In genomic region chr3:186754006-186754405, GRCh38 we compare ENCODE assay signal across 38 cellular contexts. TPM values are rescaled to one million over a fixed set of nuclear protein-coding genes. Genes with fewer than 3 reads are reported as not detected.
DNase-seq lines count a peak whose midpoint lies in the region; ATAC-seq and TF ChIP-seq lines count a peak whose summit lies in the region.
"Had no signal": no experiment of that assay in that cellular context is flagged by ENCODE, and none has a peak within 500 bp of the region (broad histone marks: within the 10 kb centered on the region; RNA-seq: fewer than 3 reads in every experiment).

No MANE protein-coding gene starts in this region.

- no peaks in the 10 kb centered on the region for H3K36me3 ChIP-seq in breast epithelium
- H3K36me3 ChIP-seq: left ventricle myocardium inferior, neutrophil, right atrium auricular region, SJSA1, WERI-Rb-1 had no signal

- no peaks in the 10 kb centered on the region for H3K27me3 Mint-ChIP-seq in MCF 10A (ENCODE audit: insufficient read depth, unreplicated experiment)

- no peak overlapping the region for H3K27ac ChIP-seq in breast epithelium
- H3K27ac ChIP-seq: left ventricle myocardium inferior, neutrophil, right atrium auricular region, WERI-Rb-1 had no signal

- no peaks in the 10 kb centered on the region for H3K36me3 Mint-ChIP-seq in MCF 10A (ENCODE audit: insufficient read depth, unreplicated experiment)
- H3K36me3 Mint-ChIP-seq: activated naive CD8-positive, alpha-beta T cell treated with anti-CD3 and anti-CD28 coated beads, Interleukin-2, amount 10 ng/mL, durations not matched to agents 7 days and 5 days had no signal

- TF ChIP-seq POLR2A in breast epithelium (IDR thresholded peaks at IDR 0.05): no peak

- no peaks in the 10 kb centered on the region for H3K9me3 Mint-ChIP-seq in MCF 10A (ENCODE audit: unreplicated experiment)
- H3K9me3 Mint-ChIP-seq: activated naive CD8-positive, alpha-beta T cell treated with anti-CD3 and anti-CD28 coated beads, Interleukin-2, amount 10 ng/mL, durations not matched to agents 7 days and 5 days; central memory CD8-positive, alpha-beta T cell had no signal

- POLR2A ChIA-PET in MCF 10A (lab: Yijun Ruan, JAX): interaction anchor here (0.6 to 7.4 kb wide), 8 partner anchors 15 to 184 kb away, joined by 3 to 82 read pairs (median 4); partner anchors contain the start of genes DNAJB11 and EIF4A2

- BruUV-seq in MCF 10A (replicated peaks; lab: Mats Ljungman, UMichigan): no TSS peak

- H3K4me1 Mint-ChIP-seq in MCF 10A (ENCODE audit: insufficient read depth, unreplicated experiment): peaks cover 13% of the 10 kb centered on the region
- H3K4me1 Mint-ChIP-seq: central memory CD8-positive, alpha-beta T cell had no signal

- H3K4me3 ChIP-seq in breast epithelium: no peak overlapping the region
- H3K4me3 ChIP-seq in fibroblast of the aortic adventitia (ENCODE audit: low read depth, low read length): no peak overlapping the region
- H3K4me3 ChIP-seq: K562, left ventricle myocardium inferior, right atrium auricular region, SJSA1 had no signal

- DNase-seq in MCF 10A (ENCODE audit: unreplicated experiment) (peak; percentile 55), breast epithelium (ENCODE audit: low spot score in 2 of 2) (no peak), astrocyte of the hippocampus (ENCODE audit: low read depth, low spot score) (peak; percentile 19), fibroblast of the aortic adventitia (ENCODE audit: low read depth) (peak; percentile 35), ecto neural progenitor cell (ENCODE audit: low spot score) (no peak), hippocampal formation (lab: John Stamatoyannopoulos, UW) (no peak)
- DNase-seq: activated CD4-positive, alpha-beta T cell treated with anti-CD3 and anti-CD28 coated beads for 4 hours; activated gamma-delta T cell; activated naive CD8-positive, alpha-beta T cell treated with anti-CD3 and anti-CD28 coated beads, Interleukin-2, amount 10 ng/mL, durations not matched to agents 7 days and 5 days; activated T-cell treated with anti-CD3 and anti-CD28 coated beads, Interleukin-2, amount 50 U/mL, for 1 hour; aorta; dermis blood vessel endothelial cell; DMS79 treated with DMSO at 0.1 percent for 48 hours; GF-D8; left ventricle myocardium inferior; NCI-H1105 treated with DMSO at 0.1 percent for 48 hours; NCI-H2029; posterior cingulate gyrus; small intestine; stimulated activated naive CD8-positive, alpha-beta T cell treated with anti-CD3 and anti-CD28 coated beads, Interleukin-15, Interleukin-2, amounts not matched to agents 100 U/mL and 50 U/mL, for 24 hours; T1000; WERI-Rb-1 had no signal

- CTCF ChIA-PET in MCF 10A (lab: Yijun Ruan, JAX): interaction anchor here (0.7 to 7.2 kb wide), 6 partner anchors 132 to 1150 kb away, joined by 3 to 61 read pairs (median 4); no protein-coding TSS in a partner anchor

- no peak for ATAC-seq in GM21360 (IDR thresholded peaks at IDR 0.05; ENCODE audit: unreplicated experiment)
- ATAC-seq in GM19351 (IDR thresholded peaks at IDR 0.05; ENCODE audit: unreplicated experiment): no peak
- ATAC-seq: stimulated activated naive CD8-positive, alpha-beta T cell treated with anti-CD3 and anti-CD28 coated beads, Interleukin-15, Interleukin-2, amounts not matched to agents 100 U/mL and 50 U/mL, for 24 hours had no signal

- no peaks in the 10 kb centered on the region for H3K9me3 ChIP-seq in breast epithelium
- H3K9me3 ChIP-seq: left ventricle myocardium inferior, neutrophil, right atrium auricular region had no signal

- peak overlapping the region; percentile 97 for H3K27ac Mint-ChIP-seq in MCF 10A (ENCODE audit: low read depth, unreplicated experiment)
- H3K27ac Mint-ChIP-seq: activated naive CD8-positive, alpha-beta T cell treated with anti-CD3 and anti-CD28 coated beads, Interleukin-2, amount 10 ng/mL, durations not matched to agents 7 days and 5 days had no signal

- intact Hi-C loops in MCF 10A (cut with micrococcal nuclease): no loop called here
- intact Hi-C loops in breast epithelium (cut with DNase I; ENCODE audit: low total_unique reads): no loop called here

- H3K4me1 ChIP-seq in breast epithelium: no peaks in the 10 kb centered on the region

- peak overlapping the region; percentile 71 for H3K4me3 Mint-ChIP-seq in MCF 10A (ENCODE audit: unreplicated experiment)
- H3K4me3 Mint-ChIP-seq: activated naive CD8-positive, alpha-beta T cell treated with anti-CD3 and anti-CD28 coated beads, Interleukin-2, amount 10 ng/mL, durations not matched to agents 7 days and 5 days; central memory CD8-positive, alpha-beta T cell had no signal

- TF ChIP-seq CTCF in MCF 10A (IDR thresholded peaks at IDR 0.05; ENCODE audit: unreplicated experiment) (no peak), breast epithelium (IDR thresholded peaks at IDR 0.05) (no peak), fibroblast of the aortic adventitia (IDR thresholded peaks at IDR 0.05; ENCODE audit: insufficient read depth, low read length) (no peak)

- no peaks in the 10 kb centered on the region for H3K27me3 ChIP-seq in breast epithelium
- H3K27me3 ChIP-seq: neutrophil, right atrium auricular region, SJSA1 had no signal

RNA-seq across cellular contexts. Expression of gene EIF4A2, which starts 29.4 kb away (rescaled TPM):
- total RNA-seq in MCF 10A (2022) (183 and 202 TPM in 2 replicates), breast epithelium (100 to 1,000 TPM; 264 to 592 (median 493) TPM), fibroblast of the aortic adventitia (ENCODE audit: low replicate concordance) (383 and 640 TPM in 2 replicates)

RNA-seq across cellular contexts. Expression of gene KNG1, which starts 36.8 kb away (rescaled TPM):
- total RNA-seq in MCF 10A (2022): not detected in 2 replicates
- total RNA-seq in breast epithelium: under 1 TPM in 1 of 3 donors, not detected in 2; 0.48 TPM
- total RNA-seq in fibroblast of the aortic adventitia (ENCODE audit: low replicate concordance): not detected in 2 replicates
- total RNA-seq: A172; activated CD8-positive, alpha-beta memory T cell treated with anti-CD3 and anti-CD28 coated beads for 36 hours; activated naive CD8-positive, alpha-beta T cell treated with anti-CD3 and anti-CD28 coated beads, Interleukin-2, amount 10 ng/mL, durations not matched to agents 7 days and 5 days; aorta; dermis blood vessel endothelial cell; fibroblast of lung; GM23248; M059J; mesenteric fat pad; RPMI7951; SJSA1; temporal lobe; urinary bladder had no signal

RNA-seq across cellular contexts. Expression of gene RFC4, which starts 52.3 kb away (rescaled TPM):
- 23.9 and 33.2 TPM in 2 replicates for total RNA-seq in MCF 10A (2022)
- 10 to 100 TPM in 2 of 3 donors, 1 to 10 TPM in 1; 8.5 to 14.5 (median 10.8) TPM for total RNA-seq in breast epithelium
- total RNA-seq in fibroblast of the aortic adventitia (ENCODE audit: low replicate concordance): 13.2 and 48.4 TPM in 2 replicates

Comparison
In these comparisons a context has a peak if more than half of its experiments do, and no peak if none do; other contexts are left out.
1. DNase-seq: peak in MCF 10A (single experiment), astrocyte of the hippocampus (single experiment) and fibroblast of the aortic adventitia (single experiment); none in breast epithelium (0 of 2), ecto neural progenitor cell (single experiment) and hippocampal formation (0 of 2).